ENCODE assay signal across 21 cellular contexts in genomic region chr14:94059998-94060397, GRCh38. TPM values are rescaled to one million over a fixed set of nuclear protein-coding genes. Genes with fewer than 3 reads are reported as not detected.
DNase-seq lines count a peak whose midpoint lies in the region; ATAC-seq and TF ChIP-seq lines count a peak whose summit lies in the region.
"Had no signal": no experiment of that assay in that cellular context is flagged by ENCODE, and none has a peak within 500 bp of the region (broad histone marks: within the 10 kb centered on the region; RNA-seq: fewer than 3 reads in every experiment).

No MANE protein-coding gene starts in this region.

- POLR2A ChIA-PET in MCF 10A (lab: Yijun Ruan, JAX), result no interaction called here

- peaks cover 47% of the 10 kb centered on the region for H3K36me3 ChIP-seq in mammary epithelial cell (ENCODE audit: insufficient read depth, low read length)
- H3K36me3 ChIP-seq in adrenal gland (replicated peaks in 1 of 2), result peaks cover 0 to 81% of the 10 kb centered on the region in 2 donors
- peaks cover 4 to 40% (median 28%) of the 10 kb centered on the region in 4 donors for H3K36me3 ChIP-seq in liver (ENCODE audit: control insufficient read depth in 4 of 4, insufficient read depth in 3 of 4, low read depth in 1 of 4, low read length in 3 of 4)

- H3K9me3 Mint-ChIP-seq in MCF 10A (ENCODE audit: unreplicated experiment), result no peaks in the 10 kb centered on the region
- H3K9me3 Mint-ChIP-seq: CD4-positive, CD25-positive, alpha-beta regulatory T cell had no signal

- no peak overlapping the region for H3K4me2 ChIP-seq in mammary epithelial cell (ENCODE audit: insufficient read depth, low read depth, low read length)

- no peaks in the 10 kb centered on the region for H3K27me3 ChIP-seq in mammary epithelial cell (ENCODE audit: insufficient read depth, low read length)
- no peaks in the 10 kb centered on the region for H3K27me3 ChIP-seq in adrenal gland
- H3K27me3 ChIP-seq in liver (ENCODE audit: control insufficient read depth in 4 of 4, insufficient read depth in 4 of 4, low read length in 3 of 4), result no peaks in the 10 kb centered on the region

- peaks cover 66% of the 10 kb centered on the region for H3K79me2 ChIP-seq in mammary epithelial cell (ENCODE audit: insufficient read depth, low read length)

- TF ChIP-seq POLR2A in adrenal gland (IDR thresholded peaks at IDR 0.05), result no peak

- H3K9me3 ChIP-seq in mammary epithelial cell (replicated peaks; ENCODE audit: insufficient read depth, low read length) (no peaks in the 10 kb centered on the region), adrenal gland (replicated peaks in 1 of 3) (no peaks in the 10 kb centered on the region), liver (ENCODE audit: control insufficient read depth in 4 of 4, low read length in 3 of 4) (no peaks in the 10 kb centered on the region)

- CTCF ChIA-PET in MCF 10A (lab: Yijun Ruan, JAX), result interaction anchor here (1.0 to 1.4 kb wide), 2 partner anchors 8 to 77 kb away, joined by 4 read pairs; no protein-coding TSS in a partner anchor
- CTCF ChIA-PET in mammary epithelial cell (lab: Charles Lee; ENCODE audit: low non-redundant PET), result no interaction called here

- H4K20me1 ChIP-seq in mammary epithelial cell (ENCODE audit: insufficient read depth, low read length), result peaks cover 5% of the 10 kb centered on the region

- 80% methylated on average over 5 of the region's 5 CpGs for WGBS in mammary epithelial cell (ENCODE audit: low coverage, missing lambda C conversion rate)
- WGBS in adrenal gland, 4 donors, result 36 to 45% (median 39%) methylated on average over 5 of the region's 5 CpGs
- 56% methylated on average over 5 of the region's 5 CpGs for WGBS in liver

- intact Hi-C loops in MCF 10A (cut with micrococcal nuclease), result no loop called here
- intact Hi-C loops in mammary epithelial cell (cut with micrococcal nuclease), result no loop called here
- intact Hi-C loops in adrenal gland (cut with DNase I), result no loop called here

- BruUV-seq in MCF 10A (replicated peaks; lab: Mats Ljungman, UMichigan) (TSS peak; percentile 43), mammary epithelial cell (replicated peaks; lab: Mats Ljungman, UMichigan) (no TSS peak)

- no peak overlapping the region for H3K27ac Mint-ChIP-seq in MCF 10A (ENCODE audit: low read depth, unreplicated experiment)

- no peak overlapping the region for H3K9ac ChIP-seq in mammary epithelial cell (ENCODE audit: insufficient read depth, low read length)
- H3K9ac ChIP-seq in liver (ENCODE audit: low read depth in 1 of 2, low read length in 2 of 2), result no peak overlapping the region

- TF ChIP-seq RAD21 in liver (IDR thresholded peaks at IDR 0.05), result no peak

- peaks cover 80% of the 10 kb centered on the region for H3K36me3 Mint-ChIP-seq in MCF 10A (ENCODE audit: insufficient read depth, unreplicated experiment)

- no peak overlapping the region for H3K4me3 Mint-ChIP-seq in MCF 10A (ENCODE audit: unreplicated experiment)
- H3K4me3 Mint-ChIP-seq: CD4-positive, CD25-positive, alpha-beta regulatory T cell had no signal

- H2AFZ ChIP-seq in mammary epithelial cell (ENCODE audit: low read depth, low read length), result no peak overlapping the region

- ATAC-seq in GM18520 (IDR thresholded peaks at IDR 0.05; ENCODE audit: unreplicated experiment), result no peak

- TF ChIP-seq CTCF in MCF 10A (IDR thresholded peaks at IDR 0.05; ENCODE audit: unreplicated experiment) (no peak), mammary epithelial cell (conservative IDR thresholded peaks at IDR 0.05 in 1 of 2, IDR thresholded peaks at IDR 0.05 in 1 of 2; ENCODE audit: extremely low read depth in 1 of 2, insufficient read depth in 1 of 2, low read depth in 1 of 2, low read length in 2 of 2) (no peak), adrenal gland (IDR thresholded peaks at IDR 0.05) (no peak), liver (IDR thresholded peaks at IDR 0.05; ENCODE audit: low read depth, low read length, missing input control) (no peak)

- in situ Hi-C loops in mammary epithelial cell (cut with MboI; ENCODE audit: low sequenced_read_pairs in 2 of 2), result no loop called here

- peaks cover 17% of the 10 kb centered on the region for H3K4me1 Mint-ChIP-seq in MCF 10A (ENCODE audit: insufficient read depth, unreplicated experiment)

- DNase-seq in MCF 10A (ENCODE audit: unreplicated experiment), result no peak
- no peak for DNase-seq in mammary epithelial cell
- DNase-seq in adrenal gland, result peak in 4 of 7 donors; percentile 14 to 57 (median 44)
- no peak for DNase-seq in cerebellar cortex (ENCODE audit: low spot score)
- DNase-seq in NCI-H748 (lab: John Stamatoyannopoulos, UW; ENCODE audit: unreplicated experiment), result no peak
- DNase-seq: ACHN; AML-193; Calu3; CD4-positive, CD25-positive, alpha-beta regulatory T cell; DMS53; H7; MV-4-11; NCI-H1417; NCI-H1930; NCI-H446; NCI-H69; NK-92 treated with Interleukin-12 subunit alpha and Interleukin-12 subunit beta, amount 100 ng/mL, for 24 hours; SHP77 treated with DMSO at 0.1 percent for 48 hours had no signal

- dilution Hi-C loops in mammary epithelial cell (cut with HindIII; ENCODE audit: low sequenced_read_pairs), result loop anchor here (5.0 kb wide), 1 partner anchor 43 kb away; no protein-coding TSS in a partner anchor

- H3K27ac ChIP-seq in mammary epithelial cell (ENCODE audit: insufficient read depth, low read depth, low read length), result no peak overlapping the region
- peak overlapping the region in 1 of 5 donors; percentile 6 for H3K27ac ChIP-seq in adrenal gland
- H3K27ac ChIP-seq in liver (ENCODE audit: low read depth in 1 of 2, low read length in 2 of 2), result peak overlapping the region; percentile 61 to 68
- H3K27ac ChIP-seq: HL-60 had no signal

- H3K4me3 ChIP-seq in mammary epithelial cell (replicated peaks in 1 of 3; ENCODE audit: insufficient read depth in 1 of 3, low read depth in 2 of 3, low read length in 3 of 3), result no peak overlapping the region
- H3K4me3 ChIP-seq in adrenal gland, result no peak overlapping the region
- no peak overlapping the region for H3K4me3 ChIP-seq in liver (ENCODE audit: low read depth in 1 of 3, low read length in 3 of 3)

- H3K4me1 ChIP-seq in mammary epithelial cell (ENCODE audit: insufficient read depth, low read length), result peaks cover 13% of the 10 kb centered on the region
- H3K4me1 ChIP-seq in adrenal gland (replicated peaks in 1 of 2), result peaks cover 48 to 77% of the 10 kb centered on the region in 2 donors
- H3K4me1 ChIP-seq in liver (ENCODE audit: control insufficient read depth in 4 of 4, insufficient read depth in 4 of 4, low read length in 3 of 4), result peaks cover 18 to 42% (median 36%) of the 10 kb centered on the region in 4 donors

- H3K27me3 Mint-ChIP-seq in MCF 10A (ENCODE audit: insufficient read depth, unreplicated experiment), result no peaks in the 10 kb centered on the region
- H3K27me3 Mint-ChIP-seq: CD4-positive, CD25-positive, alpha-beta regulatory T cell had no signal

TF ChIP-seq in liver, 16 proteins besides CTCF, POLR2A, EP300 and RAD21:
- TF ChIP-seq TAF1 (conservative IDR thresholded peaks at IDR 0.05) (no peak), FOXA1 (IDR thresholded peaks at IDR 0.05) (no peak), HNF4A (conservative IDR thresholded peaks at IDR 0.05) (no peak), ZBTB33 (IDR thresholded peaks at IDR 0.05) (no peak), RXRA (IDR thresholded peaks at IDR 0.05) (peak in 1 of 2 donors; percentile 16)

RNA-seq across cellular contexts. Expression of gene DDX24, which starts 21.0 kb away (rescaled TPM):
- total RNA-seq in MCF 10A (2022), result 126 and 135 TPM in 2 replicates
- total RNA-seq in mammary epithelial cell, result 100 to 1,000 TPM in 1 of 2 donors, 10 to 100 TPM in 1; 94.7 to 156 TPM
- 163 TPM for polyA plus RNA-seq in mammary epithelial cell
- 119 TPM for polyA minus RNA-seq in mammary epithelial cell
- 100 to 1,000 TPM; 221 to 423 (median 337) TPM for total RNA-seq in adrenal gland
- 100 to 1,000 TPM; 226 to 616 (median 296) TPM for polyA plus RNA-seq in adrenal gland
- 10 to 100 TPM; 33.8 to 53.2 TPM for total RNA-seq in liver
- polyA plus RNA-seq in liver, result 10 to 100 TPM; 42.5 to 59.7 TPM

RNA-seq across cellular contexts. Expression of gene IFI27L1, which starts 21.1 kb away (rescaled TPM):
- total RNA-seq in MCF 10A (2022) (18.4 and 20.2 TPM in 2 replicates), mammary epithelial cell (10 to 100 TPM; 11.2 to 28.5 TPM), adrenal gland (100 to 1,000 TPM in 1 of 8 donors, 10 to 100 TPM in 7; 54.3 to 233 (median 65.2) TPM), liver (1 to 10 TPM; 3.7 to 4.4 TPM)
- polyA plus RNA-seq in mammary epithelial cell (33.6 TPM), adrenal gland (100 to 1,000 TPM in 2 of 3 donors, 10 to 100 TPM in 1; 39.7 to 177 (median 101) TPM), liver (1 to 10 TPM; 6.8 to 8.1 TPM)
- 18.6 TPM for polyA minus RNA-seq in mammary epithelial cell

RNA-seq across cellular contexts. Expression of gene OTUB2, which starts 33.9 kb away (rescaled TPM):
- total RNA-seq in MCF 10A (2022) (1.2 and 1.8 TPM in 2 replicates), mammary epithelial cell (1 to 10 TPM; 3.7 to 4.8 TPM), adrenal gland (1 to 10 TPM in 6 of 8 donors, under 1 TPM in 2; 0.17 to 2.5 (median 1.5) TPM), liver (under 1 TPM; 0.28 to 0.92 TPM)
- polyA plus RNA-seq in mammary epithelial cell (4.6 TPM), adrenal gland (1 to 10 TPM in 1 of 3 donors, under 1 TPM in 2; 0.47 to 2.0 (median 0.48) TPM), liver (under 1 TPM; 0.62 to 0.64 TPM)
- polyA minus RNA-seq in mammary epithelial cell, result 12.4 TPM

RNA-seq across cellular contexts. Expression of gene IFI27, which starts 50.5 kb away (rescaled TPM):
- total RNA-seq in MCF 10A (2022) (0.63 and 2.0 TPM in 2 replicates), mammary epithelial cell (1 to 10 TPM in 1 of 2 donors, under 1 TPM in 1; 0.83 to 1.3 TPM), adrenal gland (100 to 1,000 TPM; 135 to 685 (median 415) TPM), liver (10 to 100 TPM; 12.7 to 25.8 TPM)
- polyA plus RNA-seq in mammary epithelial cell (0.53 TPM), adrenal gland (1,000 to 10,000 TPM in 1 of 3 donors, 100 to 1,000 TPM in 2; 177 to 1,446 (median 256) TPM), liver (100 to 1,000 TPM in 1 of 2 donors, 10 to 100 TPM in 1; 58.6 to 170 TPM)
- polyA minus RNA-seq in mammary epithelial cell, result not detected

Comparison
In these comparisons a context has a peak if more than half of its experiments do, and no peak if none do; other contexts are left out.
1. DNase-seq: peak in adrenal gland (4 of 7); none in MCF 10A (single experiment), mammary epithelial cell (single experiment), cerebellar cortex (single experiment) and NCI-H748 (single experiment).